Comparison of ENCODE assay signal across 1 cellular context in genomic region chr10:97788552-97789442, GRCh38.
A peak's percentile ranks its signal among the peaks of the same experiment; 100 is the strongest.
TF ChIP-seq lines count a peak whose summit lies in the region.

No MANE protein-coding gene starts in this region.

TF ChIP-seq in K562, 482 proteins besides CTCF, POLR2A, EP300 and RAD21 (continued from another document and continues in another):
- no peak for TF ChIP-seq ID3 (CRISPR knock-in tag; IDR thresholded peaks at IDR 0.05)
- TF ChIP-seq ID3 (tag; IDR thresholded peaks at IDR 0.05) = no peak
- TF ChIP-seq SP1 (CRISPR knock-in tag; IDR thresholded peaks at IDR 0.05) = no peak
- TF ChIP-seq ZNF583 (CRISPR knock-in tag; IDR thresholded peaks at IDR 0.05) = no peak
- no peak for TF ChIP-seq KHSRP (IDR thresholded peaks at IDR 0.05)
- no peak for TF ChIP-seq ZNF77 (CRISPR knock-in tag; IDR thresholded peaks at IDR 0.05)
- no peak for TF ChIP-seq TRIM28 (IDR thresholded peaks at IDR 0.05)
- no peak for TF ChIP-seq BRF2 (IDR thresholded peaks at IDR 0.05; ENCODE audit: borderline replicate concordance, insufficient read depth, insufficient read length)
- no peak for TF ChIP-seq ZNF124 (CRISPR knock-in tag; IDR thresholded peaks at IDR 0.05)
- TF ChIP-seq KDM2B (CRISPR knock-in tag; IDR thresholded peaks at IDR 0.05) = no peak
- no peak for TF ChIP-seq ZKSCAN3 (CRISPR knock-in tag; IDR thresholded peaks at IDR 0.05)
- TF ChIP-seq SIN3B (IDR thresholded peaks at IDR 0.05; ENCODE audit: low read depth) = no peak
- no peak for TF ChIP-seq SAP30 (IDR thresholded peaks at IDR 0.05; ENCODE audit: borderline replicate concordance, insufficient read depth, low read depth, low read length, poor library complexity, severe bottlenecking)
- no peak for TF ChIP-seq FOXA1 (IDR thresholded peaks at IDR 0.05; ENCODE audit: borderline replicate concordance)
- TF ChIP-seq GABPA (tag; conservative IDR thresholded peaks at IDR 0.05; ENCODE audit: low read depth) = no peak
- no peak for TF ChIP-seq RAD51 (IDR thresholded peaks at IDR 0.05; ENCODE audit: borderline replicate concordance, low read depth)
- no peak for TF ChIP-seq BDP1 (IDR thresholded peaks at IDR 0.05; ENCODE audit: insufficient read depth, insufficient read length)
- no peak for TF ChIP-seq KDM5B (IDR thresholded peaks at IDR 0.05; ENCODE audit: insufficient replicate concordance, low read depth, low read length)
- TF ChIP-seq MYC (IDR thresholded peaks at IDR 0.05; ENCODE audit: low read depth, low read length) = peak; percentile 21; the same call in 1 of the 2 replicates
- TF ChIP-seq MYC (CRISPR knock-in tag; IDR thresholded peaks at IDR 0.05; ENCODE audit: borderline replicate concordance, low read depth) = no peak
- TF ChIP-seq CREB1 (IDR thresholded peaks at IDR 0.05) = no peak
- TF ChIP-seq CREB1 (CRISPR knock-in tag; IDR thresholded peaks at IDR 0.05) = no peak
- TF ChIP-seq TFAM (CRISPR knock-in tag; conservative IDR thresholded peaks at IDR 0.05) = no peak
- no peak for TF ChIP-seq ELF4 (CRISPR knock-in tag; IDR thresholded peaks at IDR 0.05)
- no peak for TF ChIP-seq BMI1 (IDR thresholded peaks at IDR 0.05; ENCODE audit: low read length)
- TF ChIP-seq ZNF740 (CRISPR knock-in tag; IDR thresholded peaks at IDR 0.05) = no peak; the same call in 1 of the 2 replicates
- TF ChIP-seq ZNF740 (tag; IDR thresholded peaks at IDR 0.05) = no peak
- TF ChIP-seq ZNF609 (CRISPR knock-in tag; IDR thresholded peaks at IDR 0.05; ENCODE audit: borderline replicate concordance) = no peak
- TF ChIP-seq HOMEZ (CRISPR knock-in tag; IDR thresholded peaks at IDR 0.05) = no peak
- no peak for TF ChIP-seq DDX20 (tag; IDR thresholded peaks at IDR 0.05; ENCODE audit: low read depth)
- no peak for TF ChIP-seq CAMTA2 (CRISPR knock-in tag; conservative IDR thresholded peaks at IDR 0.05)
- no peak for TF ChIP-seq TGIF2 (CRISPR knock-in tag; IDR thresholded peaks at IDR 0.05)
- TF ChIP-seq ZNF165 (CRISPR knock-in tag; IDR thresholded peaks at IDR 0.05; ENCODE audit: borderline replicate concordance) = no peak
- TF ChIP-seq AFF1 (IDR thresholded peaks at IDR 0.05; ENCODE audit: low read depth in 1 of 2, partially characterized antibody in 2 of 2) = no peak
- no peak for TF ChIP-seq PURB (CRISPR knock-in tag; IDR thresholded peaks at IDR 0.05; ENCODE audit: low read depth)
- 0 out of 2 replicates have a peak, but pooled peaks have one; percentile 39 for TF ChIP-seq ZNF592 (IDR thresholded peaks at IDR 0.05)
- TF ChIP-seq HINFP (tag; conservative IDR thresholded peaks at IDR 0.05; ENCODE audit: low read depth) = no peak
- peak; percentile 94 for TF ChIP-seq CBFA2T2 (conservative IDR thresholded peaks at IDR 0.05)
- no peak for TF ChIP-seq ZNF717 (CRISPR knock-in tag; IDR thresholded peaks at IDR 0.05)
- TF ChIP-seq ZNF785 (CRISPR knock-in tag; IDR thresholded peaks at IDR 0.05) = no peak
- no peak for TF ChIP-seq ZNF316 (IDR thresholded peaks at IDR 0.05)
- no peak for TF ChIP-seq ZNF512 (tag; IDR thresholded peaks at IDR 0.05)
- no peak for TF ChIP-seq GTF2F1 (IDR thresholded peaks at IDR 0.05; ENCODE audit: low read depth, low read length)
- no peak for TF ChIP-seq BRCA1 (IDR thresholded peaks at IDR 0.05)
- TF ChIP-seq BRCA1 (CRISPR knock-in tag; IDR thresholded peaks at IDR 0.05) = no peak
- no peak for TF ChIP-seq SRSF1 (IDR thresholded peaks at IDR 0.05; ENCODE audit: low read depth, low read length)
- no peak for TF ChIP-seq ZNF41 (CRISPR knock-in tag; conservative IDR thresholded peaks at IDR 0.05)
